In genomic region chr10:34298371-34298818, GRCh38 we compare ENCODE assay signal across 31 cellular contexts.
DNase-seq lines count a peak whose midpoint lies in the region; ATAC-seq, FAIRE-seq and TF ChIP-seq lines count a peak whose summit lies in the region.
"Had no signal": no experiment of that assay in that cellular context is flagged by ENCODE, and none has a peak within 500 bp of the region (broad histone marks: within the 10 kb centered on the region; RNA-seq: fewer than 3 reads in every experiment).

No MANE protein-coding gene starts in this region.

- H4K20me1 ChIP-seq in HepG2 (ENCODE audit: insufficient read depth, low read length) (no peaks in the 10 kb centered on the region), hepatocyte (ENCODE audit: insufficient read depth, poor library complexity, severe bottlenecking) (no peaks in the 10 kb centered on the region), PC-3 (ENCODE audit: low read length) (no peaks in the 10 kb centered on the region), GM23248 (ENCODE audit: insufficient read depth) (no peaks in the 10 kb centered on the region)

- no peak overlapping the region for H2AFZ ChIP-seq in HepG2 (ENCODE audit: low read length)
- no peak overlapping the region for H2AFZ ChIP-seq in hepatocyte
- H2AFZ ChIP-seq in PC-3 (ENCODE audit: low read length), result no peak overlapping the region
- H2AFZ ChIP-seq in GM23248, result no peak overlapping the region

- H3K9me2 ChIP-seq in hepatocyte (replicated peaks; ENCODE audit: insufficient read depth), result no peaks in the 10 kb centered on the region
- H3K9me2 ChIP-seq in PC-3 (replicated peaks; ENCODE audit: low read length), result no peaks in the 10 kb centered on the region
- no peaks in the 10 kb centered on the region for H3K9me2 ChIP-seq in GM23248 (ENCODE audit: insufficient read depth)

- no peaks in the 10 kb centered on the region for H3K79me2 ChIP-seq in HepG2 (ENCODE audit: insufficient read depth, low read length)
- H3K79me2 ChIP-seq in hepatocyte, result no peaks in the 10 kb centered on the region
- H3K79me2 ChIP-seq in PC-3 (ENCODE audit: low read length), result no peaks in the 10 kb centered on the region
- no peaks in the 10 kb centered on the region for H3K79me2 ChIP-seq in GM23248 (ENCODE audit: insufficient read depth)

- H3K36me3 Mint-ChIP-seq in activated T-helper 1 cell treated with anti-CD3 and anti-CD28 coated beads, Interleukin-12 subunit alpha, Interleukin-12 subunit beta, Interleukin-2, Interleukin-4 antibody, amounts not matched to agents 30 ng/mL and 10 ng/mL and 1 ng/mL, durations not matched to agents 14 hours and 24 hours and 36 hours (ENCODE audit: low read depth), result no peaks in the 10 kb centered on the region
- H3K36me3 Mint-ChIP-seq in type B pancreatic cell, result peaks cover 21% of the 10 kb centered on the region
- H3K36me3 Mint-ChIP-seq: activated CD4-positive, alpha-beta memory T cell treated with anti-CD3 and anti-CD28 coated beads for 36 hours; CD4-positive, CD25-positive, alpha-beta regulatory T cell had no signal

- no peak overlapping the region for H3K4me2 ChIP-seq in HepG2 (ENCODE audit: low read depth, low read length)
- H3K4me2 ChIP-seq in hepatocyte, result no peak overlapping the region
- no peak overlapping the region for H3K4me2 ChIP-seq in PC-3 (ENCODE audit: low read length)
- H3K4me2 ChIP-seq in GM23248 (ENCODE audit: unreplicated experiment), result no peak overlapping the region

- DNase-seq in HepG2 (ENCODE audit: low spot score) (no peak), right lobe of liver (no peak), hepatocyte (ENCODE audit: low spot score) (no peak), type B pancreatic cell (ENCODE audit: extremely low spot score, unreplicated experiment) (no peak), HuH-7 (ENCODE audit: low spot score) (no peak), PC-3 (no peak), GM23248 (no peak)
- no peak for DNase-seq in activated T-helper 1 cell treated with anti-CD3 and anti-CD28 coated beads, Interleukin-12 subunit alpha, Interleukin-12 subunit beta, Interleukin-2, Interleukin-4 antibody, amounts not matched to agents 30 ng/mL and 10 ng/mL and 1 ng/mL, durations not matched to agents 14 hours and 24 hours and 36 hours (ENCODE audit: low spot score)
- DNase-seq: activated CD4-positive, alpha-beta memory T cell treated with anti-CD3 and anti-CD28 coated beads for 36 hours; activated CD4-positive, alpha-beta T cell treated with anti-CD3 and anti-CD28 coated beads for 1 hour; activated naive CD4-positive, alpha-beta T cell treated with anti-CD3 and anti-CD28 coated beads, Interleukin-2, amount 50 U/mL, for 16 hours; AML-193; CD4-positive, CD25-positive, alpha-beta regulatory T cell; DND-41; endodermal cell; foreskin fibroblast; GF-D8; HFFc6; islet precursor cell; KBM-7; left ventricle myocardium superior; NCI-H2081 treated with DMSO at 0.1 percent for 48 hours; NCI-H226; sigmoid colon; stimulated activated CD4-positive, alpha-beta T cell treated with anti-CD3 and anti-CD28 coated beads, Interleukin-15, amount 100 ng/mL, for 24 hours; stimulated activated CD4-positive, alpha-beta T cell treated with anti-CD3 and anti-CD28 coated beads, Interleukin-4, amount 100 ng/mL, for 4 hours; T-helper 17 cell had no signal

- H3K27ac ChIP-seq in HepG2 (ENCODE audit: extremely low read length, insufficient read depth, low read length) (peak overlapping the region; percentile 56), right lobe of liver (no peak overlapping the region), hepatocyte (peak overlapping the region; percentile 53), PC-3 (ENCODE audit: low read length) (no peak overlapping the region), GM23248 (no peak overlapping the region)
- H3K27ac ChIP-seq: cardiac muscle cell, prostate gland, sigmoid colon, tibial nerve had no signal

- H3K27me3 ChIP-seq in HepG2 (ENCODE audit: control insufficient read depth in 1 of 2, insufficient read depth in 2 of 2, low read length in 2 of 2), result no peaks in the 10 kb centered on the region
- H3K27me3 ChIP-seq in right lobe of liver, result no peaks in the 10 kb centered on the region
- no peaks in the 10 kb centered on the region for H3K27me3 ChIP-seq in hepatocyte
- no peaks in the 10 kb centered on the region for H3K27me3 ChIP-seq in PC-3 (ENCODE audit: low read length)
- no peaks in the 10 kb centered on the region for H3K27me3 ChIP-seq in GM23248 (replicated peaks; ENCODE audit: insufficient read depth)
- H3K27me3 ChIP-seq: cardiac muscle cell, sigmoid colon, tibial nerve had no signal

- FAIRE-seq in HepG2 (lab: Jason Lieb, UNC), result no peak
- FAIRE-seq: A549 had no signal

- in situ Hi-C loops in HepG2 (cut with HindIII; ENCODE audit: extremely low pct_ligation_motif_present, low pct_unique_long_range_greater_than_20kb), result no loop called here
- in situ Hi-C loops in GM23248 (cut with MboI), result loop anchor here (25.0 kb wide), 1 partner anchor 961 kb away; the partner anchor contains the start of gene NRP1

- no peaks in the 10 kb centered on the region for H3K9me3 ChIP-seq in HepG2 (ENCODE audit: low read length)
- no peaks in the 10 kb centered on the region for H3K9me3 ChIP-seq in right lobe of liver
- H3K9me3 ChIP-seq in hepatocyte (ENCODE audit: low read depth), result no peaks in the 10 kb centered on the region
- H3K9me3 ChIP-seq in PC-3 (ENCODE audit: low read length), result no peaks in the 10 kb centered on the region
- H3K9me3 ChIP-seq in GM23248 (ENCODE audit: low read depth), result no peaks in the 10 kb centered on the region
- H3K9me3 ChIP-seq: A549, prostate gland, sigmoid colon, tibial nerve had no signal

- peak overlapping the region; percentile 1 for H3K27ac Mint-ChIP-seq in activated T-helper 1 cell treated with anti-CD3 and anti-CD28 coated beads, Interleukin-12 subunit alpha, Interleukin-12 subunit beta, Interleukin-2, Interleukin-4 antibody, amounts not matched to agents 30 ng/mL and 10 ng/mL and 1 ng/mL, durations not matched to agents 14 hours and 24 hours and 36 hours
- no peak overlapping the region for H3K27ac Mint-ChIP-seq in type B pancreatic cell
- H3K27ac Mint-ChIP-seq: activated CD4-positive, alpha-beta memory T cell treated with anti-CD3 and anti-CD28 coated beads for 36 hours; CD4-positive, CD25-positive, alpha-beta regulatory T cell; endodermal cell; HFFc6; T-helper 17 cell had no signal

- H3K4me3 Mint-ChIP-seq in activated T-helper 1 cell treated with anti-CD3 and anti-CD28 coated beads, Interleukin-12 subunit alpha, Interleukin-12 subunit beta, Interleukin-2, Interleukin-4 antibody, amounts not matched to agents 30 ng/mL and 10 ng/mL and 1 ng/mL, durations not matched to agents 14 hours and 24 hours and 36 hours, result no peak overlapping the region
- H3K4me3 Mint-ChIP-seq in type B pancreatic cell, result peak overlapping the region; percentile 25
- H3K4me3 Mint-ChIP-seq: activated CD4-positive, alpha-beta memory T cell treated with anti-CD3 and anti-CD28 coated beads for 36 hours; CD4-positive, CD25-positive, alpha-beta regulatory T cell; endodermal cell; T-helper 17 cell had no signal

- whole genome bisulfite sequencing in HepG2 (ENCODE audit: low lambda C conversion rate), result 96% methylated on average over 13 of the region's 13 CpGs
- WGBS in right lobe of liver (ENCODE audit: insufficient coverage, low coverage, low lambda C conversion rate, missing lambda C conversion rate), result 80% methylated on average over 12 of the region's 13 CpGs
- 87% methylated on average over 13 of the region's 13 CpGs for WGBS in hepatocyte (ENCODE audit: low lambda C conversion rate, missing lambda C conversion rate)
- WGBS in GM23248 (ENCODE audit: low coverage in 1 of 2, low lambda C conversion rate in 2 of 2, missing lambda C conversion rate in 2 of 2), 2 experiments, result 95 to 97% methylated on average over 13 of the region's 13 CpGs

- H3K4me3 ChIP-seq in HepG2 (replicated peaks in 1 of 3; ENCODE audit: insufficient read depth in 1 of 3, low read depth in 2 of 3, low read length in 3 of 3), result no peak overlapping the region
- no peak overlapping the region for H3K4me3 ChIP-seq in right lobe of liver
- no peak overlapping the region for H3K4me3 ChIP-seq in hepatocyte
- H3K4me3 ChIP-seq in PC-3 (ENCODE audit: low read length), result no peak overlapping the region
- H3K4me3 ChIP-seq in GM23248, result no peak overlapping the region
- H3K4me3 ChIP-seq: A549, cardiac muscle cell, prostate gland, sigmoid colon, tibial nerve had no signal

- H3K36me3 ChIP-seq in HepG2 (replicated peaks in 1 of 2; ENCODE audit: control insufficient read depth in 1 of 2, insufficient read depth in 2 of 2, low read length in 2 of 2) (no peaks in the 10 kb centered on the region), right lobe of liver (no peaks in the 10 kb centered on the region), hepatocyte (replicated peaks; ENCODE audit: insufficient read depth, low read depth) (no peaks in the 10 kb centered on the region), PC-3 (ENCODE audit: low read depth, low read length) (no peaks in the 10 kb centered on the region), GM23248 (ENCODE audit: low read depth) (no peaks in the 10 kb centered on the region)
- H3K36me3 ChIP-seq: cardiac muscle cell, prostate gland, sigmoid colon, tibial nerve had no signal

- H3K9ac ChIP-seq in HepG2 (ENCODE audit: insufficient read depth, low read depth, low read length), result no peak overlapping the region
- H3K9ac ChIP-seq in PC-3 (ENCODE audit: low read length), result no peak overlapping the region
- H3K9ac ChIP-seq in GM23248, result no peak overlapping the region

- TF ChIP-seq EP300 in HepG2 (IDR thresholded peaks at IDR 0.05; ENCODE audit: low read depth in 2 of 2, low read length in 2 of 2) (no peak), HepG2 (CRISPR knock-in tag; IDR thresholded peaks at IDR 0.05; ENCODE audit: borderline replicate concordance) (no peak)

- H3K9me3 Mint-ChIP-seq in activated T-helper 1 cell treated with anti-CD3 and anti-CD28 coated beads, Interleukin-12 subunit alpha, Interleukin-12 subunit beta, Interleukin-2, Interleukin-4 antibody, amounts not matched to agents 30 ng/mL and 10 ng/mL and 1 ng/mL, durations not matched to agents 14 hours and 24 hours and 36 hours, result no peaks in the 10 kb centered on the region
- no peaks in the 10 kb centered on the region for H3K9me3 Mint-ChIP-seq in type B pancreatic cell
- H3K9me3 Mint-ChIP-seq: activated CD4-positive, alpha-beta memory T cell treated with anti-CD3 and anti-CD28 coated beads for 36 hours; endodermal cell; HFFc6 had no signal

- POLR2A ChIA-PET in HepG2 (lab: Yijun Ruan, JAX) (interaction anchor here (1.1 kb wide), 1 partner anchor 176 kb away, joined by 3 read pairs; no protein-coding TSS in a partner anchor), PC-3 (lab: Charles Lee; ENCODE audit: unreplicated experiment) (interaction anchor here (0.5 kb wide), 1 partner anchor 331 kb away, joined by 6 read pairs; no protein-coding TSS in a partner anchor)

- CTCF ChIA-PET in HepG2 (lab: Yijun Ruan, JAX; ENCODE audit: low intra/inter-chr PET ratio, low total read pairs) (no interaction called here), PC-3 (lab: Charles Lee) (interaction anchor here (0.7 kb wide), 1 partner anchor 230 kb away, joined by 3 read pairs; no protein-coding TSS in a partner anchor)

- H3F3A ChIP-seq in PC-3 (ENCODE audit: low read length, unreplicated experiment), result no peaks in the 10 kb centered on the region
- peaks cover 7% of the 10 kb centered on the region; the same call in 1 of the 2 replicates for H3F3A ChIP-seq in GM23248 (ENCODE audit: insufficient read depth)

- BruUV-seq in HepG2 (replicated peaks; lab: Mats Ljungman, UMichigan) (no TSS peak), PC-3 (replicated peaks; lab: Mats Ljungman, UMichigan) (no TSS peak)

- H3K4me1 Mint-ChIP-seq in activated T-helper 1 cell treated with anti-CD3 and anti-CD28 coated beads, Interleukin-12 subunit alpha, Interleukin-12 subunit beta, Interleukin-2, Interleukin-4 antibody, amounts not matched to agents 30 ng/mL and 10 ng/mL and 1 ng/mL, durations not matched to agents 14 hours and 24 hours and 36 hours (ENCODE audit: low read depth), result peaks cover 5% of the 10 kb centered on the region
- H3K4me1 Mint-ChIP-seq in type B pancreatic cell (ENCODE audit: unreplicated experiment), result peaks cover 39% of the 10 kb centered on the region
- H3K4me1 Mint-ChIP-seq: CD4-positive, CD25-positive, alpha-beta regulatory T cell; T-helper 17 cell had no signal

- no peak for ATAC-seq in HepG2
- no peak for ATAC-seq in right lobe of liver
- ATAC-seq in PC-3, result no peak
- ATAC-seq: A549, left ventricle myocardium superior, T-helper 17 cell had no signal

- TF ChIP-seq POLR2A in HepG2 (IDR thresholded peaks at IDR 0.05; ENCODE audit: insufficient read depth in 1 of 2, low read depth in 2 of 2, low read length in 2 of 2), result no peak
- no peak for TF ChIP-seq POLR2A in right lobe of liver (IDR thresholded peaks at IDR 0.05)

- TF ChIP-seq CTCF in HepG2 (CRISPR knock-in tag; IDR thresholded peaks at IDR 0.05) (no peak), right lobe of liver (IDR thresholded peaks at IDR 0.05) (no peak), hepatocyte (IDR thresholded peaks at IDR 0.05; ENCODE audit: poor library complexity) (no peak), type B pancreatic cell (conservative IDR thresholded peaks at IDR 0.05) (no peak), PC-3 (conservative IDR thresholded peaks at IDR 0.05; ENCODE audit: low read depth, low read length) (no peak)

- H3K4me1 ChIP-seq in HepG2 (ENCODE audit: insufficient read depth, low read length) (peaks cover 40% of the 10 kb centered on the region), right lobe of liver (peaks cover 0 to 17% (median 0%) of the 10 kb centered on the region in 4 donors), hepatocyte (ENCODE audit: insufficient read depth) (peaks cover 13% of the 10 kb centered on the region), PC-3 (ENCODE audit: insufficient read depth, low read length) (peaks cover 31% of the 10 kb centered on the region), GM23248 (ENCODE audit: insufficient read depth) (peaks cover 9% of the 10 kb centered on the region)
- H3K4me1 ChIP-seq: prostate gland had no signal

- no peaks in the 10 kb centered on the region for H3K27me3 Mint-ChIP-seq in activated T-helper 1 cell treated with anti-CD3 and anti-CD28 coated beads, Interleukin-12 subunit alpha, Interleukin-12 subunit beta, Interleukin-2, Interleukin-4 antibody, amounts not matched to agents 30 ng/mL and 10 ng/mL and 1 ng/mL, durations not matched to agents 14 hours and 24 hours and 36 hours (ENCODE audit: insufficient read depth)
- no peaks in the 10 kb centered on the region for H3K27me3 Mint-ChIP-seq in type B pancreatic cell
- H3K27me3 Mint-ChIP-seq: CD4-positive, CD25-positive, alpha-beta regulatory T cell had no signal

- TF ChIP-seq RAD21 in HepG2 (CRISPR knock-in tag; IDR thresholded peaks at IDR 0.05), result no peak

- intact Hi-C loops in HepG2 (cut with micrococcal nuclease; ENCODE audit: unreplicated experiment), result loop anchor here (10.0 kb wide), 1 partner anchor 964 kb away; the partner anchor contains the start of gene NRP1
- intact Hi-C loops in right lobe of liver (cut with DNase I), result no loop called here
- intact Hi-C loops in activated T-helper 1 cell treated with anti-CD3 and anti-CD28 coated beads, Interleukin-12 subunit alpha, Interleukin-12 subunit beta, Interleukin-2, Interleukin-4 antibody, amounts not matched to agents 30 ng/mL and 10 ng/mL and 1 ng/mL, durations not matched to agents 14 hours and 24 hours and 36 hours (cut with micrococcal nuclease), result no loop called here
- intact Hi-C loops in PC-3 (cut with micrococcal nuclease), result no loop called here

Comparison
In these comparisons a context has a peak if more than half of its experiments do, and no peak if none do; other contexts are left out.
1. H3K27ac ChIP-seq: peak in HepG2 (single experiment) and hepatocyte (single experiment); none in right lobe of liver (0 of 3), PC-3 (single experiment) and GM23248 (single experiment).